Comparison of ENCODE assay signal across 1 cellular context in the genomic region with DNA sequence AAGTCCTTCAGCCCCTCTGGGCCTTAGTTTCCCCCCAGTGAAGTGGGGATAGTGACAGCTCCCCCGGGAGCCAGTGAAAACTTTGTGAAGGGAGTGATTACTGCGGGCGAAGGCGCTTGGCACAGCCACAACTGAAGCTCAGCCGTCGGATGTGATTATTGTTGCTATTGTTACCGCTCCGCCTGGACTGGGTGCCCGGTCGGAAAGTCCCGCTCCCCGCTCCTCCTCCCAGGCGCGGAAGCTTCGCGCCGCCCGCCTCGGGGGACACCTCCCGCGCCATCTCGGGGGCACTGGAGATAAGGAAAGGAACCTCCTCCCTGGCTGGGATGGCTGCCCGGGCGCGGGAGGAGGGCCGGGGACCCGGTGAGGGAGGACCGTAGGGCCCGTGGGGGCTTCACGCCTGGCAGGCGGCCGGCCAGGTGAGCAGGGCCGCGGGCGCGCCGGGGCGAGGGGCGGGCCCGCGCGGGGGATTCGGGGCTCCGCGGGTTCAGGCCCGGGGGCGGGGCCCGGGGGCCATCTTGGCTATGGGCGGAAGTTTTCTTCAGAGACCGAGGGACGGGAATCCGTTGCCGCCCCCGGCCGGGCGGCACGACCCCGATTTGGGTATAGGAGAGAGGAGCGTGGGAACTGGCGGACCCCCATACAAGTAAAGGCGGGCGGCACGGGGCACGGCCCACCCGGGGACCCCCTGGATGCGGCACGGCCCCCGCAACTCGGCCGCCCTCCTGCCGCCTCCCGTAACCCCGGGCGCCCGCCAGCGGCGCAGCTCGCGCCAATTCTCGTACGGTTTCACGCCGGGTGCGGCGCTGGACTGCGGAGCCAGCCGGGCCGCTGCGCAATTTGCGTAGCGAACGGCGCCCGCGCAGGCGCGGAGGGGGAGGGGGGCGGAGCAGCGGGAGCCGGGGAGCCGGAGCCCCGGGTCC.
A peak's percentile ranks its signal among the peaks of the same experiment; 100 is the strongest.
TF ChIP-seq lines count a peak whose summit lies in the region.

Gene GPR137, plus strand, starts transcription at position 887 of the 923 bp plus-strand sequence. CDS start 677 bp downstream, outside the sequence.

TF ChIP-seq in HepG2, 621 proteins besides CTCF, POLR2A, EP300 and RAD21 (continued from another document):
- TF ChIP-seq, protein P1, sequence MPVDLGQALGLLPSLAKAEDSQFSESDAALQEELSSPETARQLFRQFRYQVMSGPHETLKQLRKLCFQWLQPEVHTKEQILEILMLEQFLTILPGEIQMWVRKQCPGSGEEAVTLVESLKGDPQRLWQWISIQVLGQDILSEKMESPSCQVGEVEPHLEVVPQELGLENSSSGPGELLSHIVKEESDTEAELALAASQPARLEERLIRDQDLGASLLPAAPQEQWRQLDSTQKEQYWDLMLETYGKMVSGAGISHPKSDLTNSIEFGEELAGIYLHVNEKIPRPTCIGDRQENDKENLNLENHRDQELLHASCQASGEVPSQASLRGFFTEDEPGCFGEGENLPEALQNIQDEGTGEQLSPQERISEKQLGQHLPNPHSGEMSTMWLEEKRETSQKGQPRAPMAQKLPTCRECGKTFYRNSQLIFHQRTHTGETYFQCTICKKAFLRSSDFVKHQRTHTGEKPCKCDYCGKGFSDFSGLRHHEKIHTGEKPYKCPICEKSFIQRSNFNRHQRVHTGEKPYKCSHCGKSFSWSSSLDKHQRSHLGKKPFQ (CRISPR knock-in tag; IDR thresholded peaks at IDR 0.05; ENCODE audit: insufficient replicate concordance), result no peak
- TF ChIP-seq PHF20 (CRISPR knock-in tag; IDR thresholded peaks at IDR 0.05), result no peak
- TF ChIP-seq HOXA3 (CRISPR knock-in tag; IDR thresholded peaks at IDR 0.05), result peak; percentile 56
- TF ChIP-seq, protein P2, sequence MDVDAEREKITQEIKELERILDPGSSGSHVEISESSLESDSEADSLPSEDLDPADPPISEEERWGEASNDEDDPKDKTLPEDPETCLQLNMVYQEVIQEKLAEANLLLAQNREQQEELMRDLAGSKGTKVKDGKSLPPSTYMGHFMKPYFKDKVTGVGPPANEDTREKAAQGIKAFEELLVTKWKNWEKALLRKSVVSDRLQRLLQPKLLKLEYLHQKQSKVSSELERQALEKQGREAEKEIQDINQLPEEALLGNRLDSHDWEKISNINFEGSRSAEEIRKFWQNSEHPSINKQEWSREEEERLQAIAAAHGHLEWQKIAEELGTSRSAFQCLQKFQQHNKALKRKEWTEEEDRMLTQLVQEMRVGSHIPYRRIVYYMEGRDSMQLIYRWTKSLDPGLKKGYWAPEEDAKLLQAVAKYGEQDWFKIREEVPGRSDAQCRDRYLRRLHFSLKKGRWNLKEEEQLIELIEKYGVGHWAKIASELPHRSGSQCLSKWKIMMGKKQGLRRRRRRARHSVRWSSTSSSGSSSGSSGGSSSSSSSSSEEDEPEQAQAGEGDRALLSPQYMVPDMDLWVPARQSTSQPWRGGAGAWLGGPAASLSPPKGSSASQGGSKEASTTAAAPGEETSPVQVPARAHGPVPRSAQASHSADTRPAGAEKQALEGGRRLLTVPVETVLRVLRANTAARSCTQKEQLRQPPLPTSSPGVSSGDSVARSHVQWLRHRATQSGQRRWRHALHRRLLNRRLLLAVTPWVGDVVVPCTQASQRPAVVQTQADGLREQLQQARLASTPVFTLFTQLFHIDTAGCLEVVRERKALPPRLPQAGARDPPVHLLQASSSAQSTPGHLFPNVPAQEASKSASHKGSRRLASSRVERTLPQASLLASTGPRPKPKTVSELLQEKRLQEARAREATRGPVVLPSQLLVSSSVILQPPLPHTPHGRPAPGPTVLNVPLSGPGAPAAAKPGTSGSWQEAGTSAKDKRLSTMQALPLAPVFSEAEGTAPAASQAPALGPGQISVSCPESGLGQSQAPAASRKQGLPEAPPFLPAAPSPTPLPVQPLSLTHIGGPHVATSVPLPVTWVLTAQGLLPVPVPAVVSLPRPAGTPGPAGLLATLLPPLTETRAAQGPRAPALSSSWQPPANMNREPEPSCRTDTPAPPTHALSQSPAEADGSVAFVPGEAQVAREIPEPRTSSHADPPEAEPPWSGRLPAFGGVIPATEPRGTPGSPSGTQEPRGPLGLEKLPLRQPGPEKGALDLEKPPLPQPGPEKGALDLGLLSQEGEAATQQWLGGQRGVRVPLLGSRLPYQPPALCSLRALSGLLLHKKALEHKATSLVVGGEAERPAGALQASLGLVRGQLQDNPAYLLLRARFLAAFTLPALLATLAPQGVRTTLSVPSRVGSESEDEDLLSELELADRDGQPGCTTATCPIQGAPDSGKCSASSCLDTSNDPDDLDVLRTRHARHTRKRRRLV (CRISPR knock-in tag; IDR thresholded peaks at IDR 0.05), result 0 out of 2 replicates have a peak, but pooled peaks have one; percentile 27
- TF ChIP-seq, protein P3, sequence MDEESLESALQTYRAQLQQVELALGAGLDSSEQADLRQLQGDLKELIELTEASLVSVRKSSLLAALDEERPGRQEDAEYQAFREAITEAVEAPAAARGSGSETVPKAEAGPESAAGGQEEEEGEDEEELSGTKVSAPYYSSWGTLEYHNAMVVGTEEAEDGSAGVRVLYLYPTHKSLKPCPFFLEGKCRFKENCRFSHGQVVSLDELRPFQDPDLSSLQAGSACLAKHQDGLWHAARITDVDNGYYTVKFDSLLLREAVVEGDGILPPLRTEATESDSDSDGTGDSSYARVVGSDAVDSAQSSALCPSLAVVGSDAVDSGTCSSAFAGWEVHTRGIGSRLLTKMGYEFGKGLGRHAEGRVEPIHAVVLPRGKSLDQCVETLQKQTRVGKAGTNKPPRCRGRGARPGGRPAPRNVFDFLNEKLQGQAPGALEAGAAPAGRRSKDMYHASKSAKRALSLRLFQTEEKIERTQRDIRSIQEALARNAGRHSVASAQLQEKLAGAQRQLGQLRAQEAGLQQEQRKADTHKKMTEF (CRISPR knock-in tag; IDR thresholded peaks at IDR 0.05), result peak; percentile 38; the same call in 1 of the 2 replicates
- no peak for TF ChIP-seq MED8 (CRISPR knock-in tag; IDR thresholded peaks at IDR 0.05; ENCODE audit: insufficient replicate concordance)
- no peak for TF ChIP-seq NONO (IDR thresholded peaks at IDR 0.05)
- peak; percentile 54; the same call in 1 of the 2 replicates for TF ChIP-seq NONO (CRISPR knock-in tag; conservative IDR thresholded peaks at IDR 0.05)
- TF ChIP-seq, protein P4, sequence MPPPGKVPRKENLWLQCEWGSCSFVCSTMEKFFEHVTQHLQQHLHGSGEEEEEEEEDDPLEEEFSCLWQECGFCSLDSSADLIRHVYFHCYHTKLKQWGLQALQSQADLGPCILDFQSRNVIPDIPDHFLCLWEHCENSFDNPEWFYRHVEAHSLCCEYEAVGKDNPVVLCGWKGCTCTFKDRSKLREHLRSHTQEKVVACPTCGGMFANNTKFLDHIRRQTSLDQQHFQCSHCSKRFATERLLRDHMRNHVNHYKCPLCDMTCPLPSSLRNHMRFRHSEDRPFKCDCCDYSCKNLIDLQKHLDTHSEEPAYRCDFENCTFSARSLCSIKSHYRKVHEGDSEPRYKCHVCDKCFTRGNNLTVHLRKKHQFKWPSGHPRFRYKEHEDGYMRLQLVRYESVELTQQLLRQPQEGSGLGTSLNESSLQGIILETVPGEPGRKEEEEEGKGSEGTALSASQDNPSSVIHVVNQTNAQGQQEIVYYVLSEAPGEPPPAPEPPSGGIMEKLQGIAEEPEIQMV (CRISPR knock-in tag; IDR thresholded peaks at IDR 0.05; ENCODE audit: low read depth), result no peak
- TF ChIP-seq HNRNPUL1 (IDR thresholded peaks at IDR 0.05; ENCODE audit: low read depth, low read length), result peak; percentile 88
- no peak for TF ChIP-seq ZNF607 (CRISPR knock-in tag; IDR thresholded peaks at IDR 0.05; ENCODE audit: borderline replicate concordance)
- TF ChIP-seq, protein P5, sequence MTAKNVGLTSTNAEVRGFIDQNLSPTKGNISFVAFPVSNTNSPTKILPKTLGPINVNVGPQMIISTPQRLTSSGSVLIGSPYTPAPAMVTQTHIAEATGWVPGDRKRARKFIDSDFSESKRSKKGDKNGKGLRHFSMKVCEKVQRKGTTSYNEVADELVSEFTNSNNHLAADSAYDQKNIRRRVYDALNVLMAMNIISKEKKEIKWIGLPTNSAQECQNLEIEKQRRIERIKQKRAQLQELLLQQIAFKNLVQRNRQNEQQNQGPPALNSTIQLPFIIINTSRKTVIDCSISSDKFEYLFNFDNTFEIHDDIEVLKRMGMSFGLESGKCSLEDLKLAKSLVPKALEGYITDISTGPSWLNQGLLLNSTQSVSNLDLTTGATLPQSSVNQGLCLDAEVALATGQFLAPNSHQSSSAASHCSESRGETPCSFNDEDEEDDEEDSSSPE (CRISPR knock-in tag; IDR thresholded peaks at IDR 0.05), result peak; percentile 23; the same call in 1 of the 2 replicates
- peak; percentile 70 for TF ChIP-seq TBL1XR1 (IDR thresholded peaks at IDR 0.05; ENCODE audit: borderline replicate concordance, low read length, partially characterized antibody)
- peak; percentile 44 for TF ChIP-seq YEATS4 (CRISPR knock-in tag; IDR thresholded peaks at IDR 0.05; ENCODE audit: borderline replicate concordance)
- TF ChIP-seq ZNF772 (CRISPR knock-in tag; IDR thresholded peaks at IDR 0.05), result peak; percentile 54; the same call in 1 of the 2 replicates
- peak; percentile 11; the same call in 1 of the 2 replicates for TF ChIP-seq ZNF160 (CRISPR knock-in tag; IDR thresholded peaks at IDR 0.05)
- 0 out of 2 replicates have a peak, but pooled peaks have one; percentile 14 for TF ChIP-seq ZNF605 (CRISPR knock-in tag; IDR thresholded peaks at IDR 0.05)
- peak; percentile 46 for TF ChIP-seq SAP130 (CRISPR knock-in tag; IDR thresholded peaks at IDR 0.05; ENCODE audit: low read depth)
- TF ChIP-seq HNRNPH1 (optimal IDR thresholded peaks at IDR 0.05; ENCODE audit: low read depth, low read length), result peak; percentile 100
- TF ChIP-seq, protein P6, sequence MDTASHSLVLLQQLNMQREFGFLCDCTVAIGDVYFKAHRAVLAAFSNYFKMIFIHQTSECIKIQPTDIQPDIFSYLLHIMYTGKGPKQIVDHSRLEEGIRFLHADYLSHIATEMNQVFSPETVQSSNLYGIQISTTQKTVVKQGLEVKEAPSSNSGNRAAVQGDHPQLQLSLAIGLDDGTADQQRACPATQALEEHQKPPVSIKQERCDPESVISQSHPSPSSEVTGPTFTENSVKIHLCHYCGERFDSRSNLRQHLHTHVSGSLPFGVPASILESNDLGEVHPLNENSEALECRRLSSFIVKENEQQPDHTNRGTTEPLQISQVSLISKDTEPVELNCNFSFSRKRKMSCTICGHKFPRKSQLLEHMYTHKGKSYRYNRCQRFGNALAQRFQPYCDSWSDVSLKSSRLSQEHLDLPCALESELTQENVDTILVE (CRISPR knock-in tag; IDR thresholded peaks at IDR 0.05), result no peak
- TF ChIP-seq SIN3A (IDR thresholded peaks at IDR 0.05; ENCODE audit: borderline replicate concordance, low read depth, low read length), result peak; percentile 53; the same call in 1 of the 2 replicates
- TF ChIP-seq STAG1 (CRISPR knock-in tag; IDR thresholded peaks at IDR 0.05), result no peak
- TF ChIP-seq AKAP8 (CRISPR knock-in tag; IDR thresholded peaks at IDR 0.05), result 0 out of 2 replicates have a peak, but pooled peaks have one; percentile 66
- TF ChIP-seq, protein P7, sequence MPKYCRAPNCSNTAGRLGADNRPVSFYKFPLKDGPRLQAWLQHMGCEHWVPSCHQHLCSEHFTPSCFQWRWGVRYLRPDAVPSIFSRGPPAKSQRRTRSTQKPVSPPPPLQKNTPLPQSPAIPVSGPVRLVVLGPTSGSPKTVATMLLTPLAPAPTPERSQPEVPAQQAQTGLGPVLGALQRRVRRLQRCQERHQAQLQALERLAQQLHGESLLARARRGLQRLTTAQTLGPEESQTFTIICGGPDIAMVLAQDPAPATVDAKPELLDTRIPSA (CRISPR knock-in tag; IDR thresholded peaks at IDR 0.05; ENCODE audit: borderline replicate concordance), result no peak
